15 cellular contexts compared by ENCODE assay signal in genomic region chr1:222240536-222241181, GRCh38.
A peak's percentile ranks its signal among the peaks of the same experiment; 100 is the strongest.
DNase-seq lines count a peak whose midpoint lies in the region; ATAC-seq and TF ChIP-seq lines count a peak whose summit lies in the region.
"Had no signal": no experiment of that assay in that cellular context is flagged by ENCODE, and none has a peak within 500 bp of the region (broad histone marks: within the 10 kb centered on the region; RNA-seq: fewer than 3 reads in every experiment).

No MANE protein-coding gene starts in this region.

- no peak for TF ChIP-seq POLR2A in HCT116 (IDR thresholded peaks at IDR 0.05; ENCODE audit: borderline replicate concordance, extremely low read depth, insufficient read depth, insufficient read length)

- H3K27me3 ChIP-seq in HCT116 (ENCODE audit: insufficient read depth, low read length): no peaks in the 10 kb centered on the region
- H3K27me3 ChIP-seq: Peyer's patch had no signal

- RAD21 ChIA-PET in HCT116 (lab: Charles Lee; ENCODE audit: low non-redundant PET in 1 of 2, low total read pairs in 2 of 2, uncharacterized antibody in 2 of 2, unreplicated experiment in 2 of 2): no interaction called here

- no peaks in the 10 kb centered on the region for H3K36me3 Mint-ChIP-seq in activated CD4-positive, alpha-beta T cell treated with anti-CD3 and anti-CD28 coated beads for 36 hours (ENCODE audit: low read depth)

- H4K20me1 ChIP-seq in HCT116 (ENCODE audit: insufficient read depth): no peaks in the 10 kb centered on the region

- intact Hi-C loops in HCT116 (cut with micrococcal nuclease): no loop called here
- intact Hi-C loops in activated CD4-positive, alpha-beta T cell treated with anti-CD3 and anti-CD28 coated beads for 36 hours (cut with DNase I, micrococcal nuclease): no loop called here

- TF ChIP-seq RAD21 in HCT116 (IDR thresholded peaks at IDR 0.05; ENCODE audit: low read depth): no peak

- H3K79me2 ChIP-seq in HCT116 (ENCODE audit: insufficient read depth, low read length): no peaks in the 10 kb centered on the region
- H3K79me2 ChIP-seq: parathyroid adenoma had no signal

- DNase-seq in AG20443 (ENCODE audit: low spot score) (peak; percentile 50), HCT116 (ENCODE audit: low read depth, low spot score) (no peak), astrocyte of the cerebellum (ENCODE audit: low read depth) (peak; percentile 13), islet precursor cell (peak; percentile 61)
- DNase-seq in activated CD4-positive, alpha-beta T cell treated with anti-CD3 and anti-CD28 coated beads for 36 hours: no peak
- DNase-seq: CD4-positive, alpha-beta T cell; NCI-H1092; Peyer's patch had no signal

- CTCF ChIA-PET in HCT116 (lab: Charles Lee): no interaction called here
- CTCF ChIA-PET in activated CD4-positive, alpha-beta T cell treated with anti-CD3 and anti-CD28 coated beads for 36 hours (lab: Charles Lee): interaction anchor here (0.9 to 1.4 kb wide), 2 partner anchors 9 to 215 kb away, joined by 3 read pairs; no protein-coding TSS in a partner anchor

- no peak overlapping the region for H3K4me3 ChIP-seq in HCT116 (replicated peaks in 1 of 2; ENCODE audit: low read depth in 1 of 2, low read length in 2 of 2)
- H3K4me3 ChIP-seq in astrocyte of the cerebellum (ENCODE audit: low read depth, low read length): no peak overlapping the region
- H3K4me3 ChIP-seq: lung, Peyer's patch had no signal

- no peak overlapping the region for H3K9ac ChIP-seq in HCT116 (ENCODE audit: low read length)
- H3K9ac ChIP-seq: parathyroid adenoma had no signal

- no peak overlapping the region for H3K4me2 ChIP-seq in HCT116 (ENCODE audit: low read length)

- no peaks in the 10 kb centered on the region for H3K36me3 ChIP-seq in HCT116 (ENCODE audit: control insufficient read depth in 1 of 2, insufficient read depth in 2 of 2, low read length in 2 of 2)
- H3K36me3 ChIP-seq: Peyer's patch had no signal

- H3K27ac Mint-ChIP-seq in activated CD4-positive, alpha-beta T cell treated with anti-CD3 and anti-CD28 coated beads for 36 hours: no peak overlapping the region
- H3K27ac Mint-ChIP-seq: activated T-helper 1 cell treated with anti-CD3 and anti-CD28 coated beads, Interleukin-12 subunit alpha, Interleukin-12 subunit beta, Interleukin-2, Interleukin-4 antibody, amounts not matched to agents 30 ng/mL and 10 ng/mL and 1 ng/mL, durations not matched to agents 14 hours and 24 hours and 36 hours; CD4-positive, alpha-beta T cell had no signal

- BruUV-seq in HCT116 (replicated peaks; lab: Mats Ljungman, UMichigan): no TSS peak

- peaks cover 11 to 22% of the 10 kb centered on the region in 2 experiments for H3K4me1 ChIP-seq in HCT116 (ENCODE audit: control insufficient read depth in 1 of 2, insufficient read depth in 2 of 2, low read length in 2 of 2)
- H3K4me1 ChIP-seq: parathyroid adenoma, Peyer's patch had no signal

- POLR2A ChIA-PET in HCT116 (lab: Charles Lee): no interaction called here
- POLR2A ChIA-PET in activated CD4-positive, alpha-beta T cell treated with anti-CD3 and anti-CD28 coated beads for 36 hours (lab: Charles Lee): no interaction called here

- in situ Hi-C loops in astrocyte of the cerebellum (cut with HindIII; ENCODE audit: low sequenced_read_pairs): no loop called here

- no peaks in the 10 kb centered on the region for H3K4me1 Mint-ChIP-seq in activated CD4-positive, alpha-beta T cell treated with anti-CD3 and anti-CD28 coated beads for 36 hours

- no peak overlapping the region for H3K27ac ChIP-seq in HCT116 (ENCODE audit: low read depth, low read length)
- H3K27ac ChIP-seq: HL-60, parathyroid adenoma, Peyer's patch had no signal

- H3K9me2 ChIP-seq in HCT116 (ENCODE audit: insufficient read depth): no peaks in the 10 kb centered on the region

- ATAC-seq in HCT116: no peak
- no peak for ATAC-seq in HG03521 (IDR thresholded peaks at IDR 0.05; ENCODE audit: unreplicated experiment)
- ATAC-seq in HG03039 (IDR thresholded peaks at IDR 0.05; ENCODE audit: unreplicated experiment): no peak
- ATAC-seq in activated CD4-positive, alpha-beta T cell treated with anti-CD3 and anti-CD28 coated beads for 36 hours: no peak
- ATAC-seq in HG03097 (IDR thresholded peaks at IDR 0.05; ENCODE audit: low FRiP score, unreplicated experiment): no peak

- TF ChIP-seq CTCF in HCT116 (IDR thresholded peaks at IDR 0.05 in 2 of 3, conservative IDR thresholded peaks at IDR 0.05 in 1 of 3; ENCODE audit: borderline replicate concordance in 1 of 3, insufficient read depth in 1 of 3, low read depth in 2 of 3, low read length in 2 of 3) (no peak), astrocyte of the cerebellum (IDR thresholded peaks at IDR 0.05; ENCODE audit: low read depth, low read length, missing control alignments) (no peak)

- H3K9me3 ChIP-seq in HCT116 (ENCODE audit: control insufficient read depth in 1 of 2, insufficient read depth in 1 of 2, low read depth in 1 of 2, low read length in 2 of 2): no peaks in the 10 kb centered on the region
- H3K9me3 ChIP-seq: Peyer's patch had no signal

- no peak overlapping the region for H2AFZ ChIP-seq in HCT116 (ENCODE audit: low read depth, low read length, poor library complexity, severe bottlenecking)
- H2AFZ ChIP-seq: parathyroid adenoma had no signal

- no peaks in the 10 kb centered on the region for H3K27me3 Mint-ChIP-seq in activated CD4-positive, alpha-beta T cell treated with anti-CD3 and anti-CD28 coated beads for 36 hours
- H3K27me3 Mint-ChIP-seq: CD4-positive, alpha-beta T cell had no signal

- H3K9me3 Mint-ChIP-seq in activated CD4-positive, alpha-beta T cell treated with anti-CD3 and anti-CD28 coated beads for 36 hours (ENCODE audit: low read depth): no peaks in the 10 kb centered on the region
- H3K9me3 Mint-ChIP-seq: activated T-helper 1 cell treated with anti-CD3 and anti-CD28 coated beads, Interleukin-12 subunit alpha, Interleukin-12 subunit beta, Interleukin-2, Interleukin-4 antibody, amounts not matched to agents 30 ng/mL and 10 ng/mL and 1 ng/mL, durations not matched to agents 14 hours and 24 hours and 36 hours; CD4-positive, alpha-beta T cell had no signal

- H3K4me3 Mint-ChIP-seq in activated CD4-positive, alpha-beta T cell treated with anti-CD3 and anti-CD28 coated beads for 36 hours: no peak overlapping the region
- H3K4me3 Mint-ChIP-seq: activated T-helper 1 cell treated with anti-CD3 and anti-CD28 coated beads, Interleukin-12 subunit alpha, Interleukin-12 subunit beta, Interleukin-2, Interleukin-4 antibody, amounts not matched to agents 30 ng/mL and 10 ng/mL and 1 ng/mL, durations not matched to agents 14 hours and 24 hours and 36 hours; CD4-positive, alpha-beta T cell had no signal

TF ChIP-seq in HCT116, 20 proteins besides CTCF, POLR2A, EP300 and RAD21:
- TF ChIP-seq SIN3A (IDR thresholded peaks at IDR 0.05; ENCODE audit: low read depth) (no peak), ZBTB33 (IDR thresholded peaks at IDR 0.05; ENCODE audit: extremely low read depth, insufficient replicate concordance, low read length) (no peak), FOSL1 (IDR thresholded peaks at IDR 0.05; ENCODE audit: low read depth) (0 out of 2 replicates have a peak, but pooled peaks have one; percentile 12)

Comparison
In these comparisons a context has a peak if more than half of its experiments do, and no peak if none do; other contexts are left out.
1. DNase-seq: peak in AG20443 (single experiment), astrocyte of the cerebellum (single experiment) and islet precursor cell (single experiment); none in HCT116 (single experiment) and activated CD4-positive, alpha-beta T cell treated with anti-CD3 and anti-CD28 coated beads for 36 hours (single experiment).